12 cellular contexts compared by ENCODE assay signal in the genomic region with DNA sequence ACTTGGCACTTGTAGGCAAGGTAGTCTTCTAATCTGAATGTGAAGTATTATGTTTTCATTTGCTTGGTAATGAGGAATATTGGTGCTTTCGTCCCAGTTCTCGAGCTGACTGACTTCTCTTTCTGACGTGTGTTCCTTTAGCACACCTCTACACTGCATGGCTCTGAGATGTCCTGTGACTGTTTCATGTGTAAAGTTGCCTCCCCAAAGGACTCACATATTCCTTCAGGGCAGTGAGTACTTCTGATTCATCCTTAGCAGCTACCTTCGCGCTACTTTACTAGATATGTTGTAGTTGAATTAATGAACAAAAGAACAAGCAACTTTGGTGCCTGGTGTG.
A peak's percentile ranks its signal among the peaks of the same experiment; 100 is the strongest.
DNase-seq lines count a peak whose midpoint lies in the region; ATAC-seq, FAIRE-seq and TF ChIP-seq lines count a peak whose summit lies in the region.
"Had no signal": no experiment of that assay in that cellular context is flagged by ENCODE, and none has a peak within 500 bp of the region (broad histone marks: within the 10 kb centered on the region; RNA-seq: fewer than 3 reads in every experiment).

No MANE protein-coding gene starts in this region.

- no peaks in the 10 kb centered on the region for H3K79me2 ChIP-seq in endothelial cell of umbilical vein (ENCODE audit: control insufficient read depth, insufficient read depth, low read length)

- H3K9me1 ChIP-seq in endothelial cell of umbilical vein (replicated peaks; ENCODE audit: control insufficient read depth, extremely low read depth, insufficient read depth, low read length): no peaks in the 10 kb centered on the region

- peak overlapping the region; percentile 10 for H3K9ac ChIP-seq in endothelial cell of umbilical vein (replicated peaks; ENCODE audit: extremely low read depth, insufficient read depth, low read length)

- TF ChIP-seq CTCF in endothelial cell of umbilical vein (IDR thresholded peaks at IDR 0.05; ENCODE audit: extremely low read depth in 1 of 2, insufficient read depth in 1 of 2, low read depth in 1 of 2, low read length in 2 of 2) (no peak), gastrocnemius medialis (IDR thresholded peaks at IDR 0.05 in 4 of 5, conservative IDR thresholded peaks at IDR 0.05 in 1 of 5) (no peak)

- BruUV-seq in endothelial cell of umbilical vein (replicated peaks; lab: Mats Ljungman, UMichigan): no TSS peak

- H3K4me3 ChIP-seq in endothelial cell of umbilical vein (replicated peaks in 1 of 3; ENCODE audit: insufficient read depth in 1 of 3, low read depth in 1 of 3, low read length in 3 of 3) (no peak overlapping the region), gastrocnemius medialis (no peak overlapping the region)
- H3K4me3 ChIP-seq: spleen had no signal

- in situ Hi-C loops in gastrocnemius medialis (cut with MboI; ENCODE audit: low sequenced_read_pairs in 4 of 4): no loop called here

- intact Hi-C loops in endothelial cell of umbilical vein (cut with micrococcal nuclease) (loop anchor here (2.0 to 5.0 kb wide), 5 partner anchors 46 to 360 kb away; a partner anchor contains a TSS), gastrocnemius medialis (cut with DNase I; ENCODE audit: low total_unique reads) (loop anchor here (2.0 kb wide), 1 partner anchor 114 kb away; a partner anchor contains a TSS)

- no peak for DNase-seq in endothelial cell of umbilical vein (ENCODE audit: low read depth, low spot score)
- no peak for DNase-seq in gastrocnemius medialis
- DNase-seq in NCI-H2081 (lab: John Stamatoyannopoulos, UW): no peak
- no peak for DNase-seq in GM19240 (ENCODE audit: insufficient read length, low spot score)
- no peak for DNase-seq in stimulated activated CD4-positive, alpha-beta T cell treated with anti-CD3 and anti-CD28 coated beads, Interleukin-4, amount 100 ng/mL, for 1 hour
- DNase-seq: effector memory CD4-positive, alpha-beta T cell; NCI-H1417 treated with DMSO at 0.1 percent for 48 hours; NCI-H774; spleen had no signal

- CTCF ChIA-PET in endothelial cell of umbilical vein (lab: Charles Lee): interaction anchor here (0.7 to 2.1 kb wide), 11 partner anchors 8 to 344 kb away, joined by 3 to 23 read pairs (median 4); a partner anchor contains a TSS

- H3K4me1 ChIP-seq in endothelial cell of umbilical vein (ENCODE audit: control insufficient read depth, extremely low read depth, insufficient read depth, low read length) (peaks cover 47% of the 10 kb centered on the region), gastrocnemius medialis (peaks cover 51 to 70% of the 10 kb centered on the region in 2 donors)

- peak overlapping the region; percentile 13 for H2AFZ ChIP-seq in endothelial cell of umbilical vein (ENCODE audit: low read depth, low read length)

- no peaks in the 10 kb centered on the region for H3K9me3 ChIP-seq in endothelial cell of umbilical vein (replicated peaks; ENCODE audit: control insufficient read depth, insufficient read depth, low read length)
- no peaks in the 10 kb centered on the region for H3K9me3 ChIP-seq in gastrocnemius medialis

- FAIRE-seq in endothelial cell of umbilical vein (lab: Jason Lieb, UNC): no peak

- H4K20me1 ChIP-seq in endothelial cell of umbilical vein (replicated peaks; ENCODE audit: control insufficient read depth, extremely low read depth, insufficient read depth, low read length): no peaks in the 10 kb centered on the region

- H3K36me3 ChIP-seq in endothelial cell of umbilical vein (ENCODE audit: control insufficient read depth in 2 of 2, extremely low read depth in 1 of 2, insufficient read depth in 2 of 2, low read length in 2 of 2) (no peaks in the 10 kb centered on the region), gastrocnemius medialis (no peaks in the 10 kb centered on the region)
- H3K36me3 ChIP-seq: spleen had no signal

- peak; percentile 7 for ATAC-seq in GM18502 (IDR thresholded peaks at IDR 0.05; ENCODE audit: poor library complexity, unreplicated experiment)
- ATAC-seq in HG03432 (IDR thresholded peaks at IDR 0.05; ENCODE audit: unreplicated experiment): peak; percentile 1
- no peak for ATAC-seq in gastrocnemius medialis
- no peak for ATAC-seq in HG02884 (IDR thresholded peaks at IDR 0.05; ENCODE audit: unreplicated experiment)

- dilution Hi-C loops in endothelial cell of umbilical vein (cut with MboI; ENCODE audit: extremely low pct_ligation_motif_present, low sequenced_read_pairs): no loop called here

- peak overlapping the region; percentile 44 for H3K4me2 ChIP-seq in endothelial cell of umbilical vein (ENCODE audit: insufficient read depth, low read length)

- TF ChIP-seq POLR2A in endothelial cell of umbilical vein (IDR thresholded peaks at IDR 0.05; ENCODE audit: low read depth, low read length): no peak
- TF ChIP-seq POLR2A in gastrocnemius medialis (IDR thresholded peaks at IDR 0.05): no peak

- POLR2A ChIA-PET in endothelial cell of umbilical vein (lab: Charles Lee): interaction anchor here (1.2 kb wide), 1 partner anchor 66 kb away, joined by 5 read pairs; no protein-coding TSS in a partner anchor

- H3K27me3 ChIP-seq in endothelial cell of umbilical vein (ENCODE audit: control insufficient read depth in 2 of 2, insufficient read depth in 2 of 2, low read length in 2 of 2) (no peaks in the 10 kb centered on the region), gastrocnemius medialis (no peaks in the 10 kb centered on the region)

- peak overlapping the region; percentile 97 for H3K27ac ChIP-seq in endothelial cell of umbilical vein (ENCODE audit: insufficient read depth, low read depth, low read length)
- peak overlapping the region; percentile 80 to 83 (median 82) for H3K27ac ChIP-seq in gastrocnemius medialis

TF ChIP-seq in endothelial cell of umbilical vein, 7 proteins besides CTCF, POLR2A, EP300 and RAD21:
- TF ChIP-seq EZH2 (IDR thresholded peaks at IDR 0.05; ENCODE audit: borderline replicate concordance, low read depth, low read length, severe bottlenecking) (no peak), GATA2 (IDR thresholded peaks at IDR 0.05; ENCODE audit: insufficient read depth, insufficient read length, low read depth, low read length) (no peak), MYC (IDR thresholded peaks at IDR 0.05; ENCODE audit: low read depth, low read length) (no peak), JUN (IDR thresholded peaks at IDR 0.05; ENCODE audit: borderline replicate concordance, insufficient read depth, insufficient read length, low read depth) (no peak), FOS (IDR thresholded peaks at IDR 0.05; ENCODE audit: borderline replicate concordance, insufficient read depth, low read length) (no peak), POLR2AphosphoS5 (IDR thresholded peaks at IDR 0.05; ENCODE audit: insufficient read depth, low read depth, low read length) (no peak)
- TF ChIP-seq, protein P1, sequence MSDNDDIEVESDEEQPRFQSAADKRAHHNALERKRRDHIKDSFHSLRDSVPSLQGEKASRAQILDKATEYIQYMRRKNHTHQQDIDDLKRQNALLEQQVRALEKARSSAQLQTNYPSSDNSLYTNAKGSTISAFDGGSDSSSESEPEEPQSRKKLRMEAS (IDR thresholded peaks at IDR 0.05; ENCODE audit: insufficient read depth, insufficient read length): no peak

Comparison
In these comparisons a context has a peak if more than half of its experiments do, and no peak if none do; other contexts are left out.
1. ATAC-seq: peak in GM18502 (single experiment) and HG03432 (single experiment); none in gastrocnemius medialis (0 of 2) and HG02884 (single experiment).